19 cellular contexts compared by ENCODE assay signal in genomic region chr5:135153661-135154060, GRCh38.
DNase-seq lines count a peak whose midpoint lies in the region; ATAC-seq, FAIRE-seq and TF ChIP-seq lines count a peak whose summit lies in the region.
"Had no signal": no experiment of that assay in that cellular context is flagged by ENCODE, and none has a peak within 500 bp of the region (broad histone marks: within the 10 kb centered on the region; RNA-seq: fewer than 3 reads in every experiment).

No MANE protein-coding gene starts in this region.

- H3K4me3 ChIP-seq in breast epithelium (no peak overlapping the region), bronchial epithelial cell (ENCODE audit: low read depth, low read length) (no peak overlapping the region)
- H3K4me3 ChIP-seq: SJCRH30 had no signal

- FAIRE-seq in bronchial epithelial cell (lab: Jason Lieb, UNC), result no peak
- FAIRE-seq: HTR-8/SVneo had no signal

- no TSS peak for BruUV-seq in MCF 10A (replicated peaks; lab: Mats Ljungman, UMichigan)

- intact Hi-C loops in MCF 10A (cut with micrococcal nuclease) (loop anchor here (1.0 kb wide), 1 partner anchor 121 kb away; no protein-coding TSS in a partner anchor), breast epithelium (cut with DNase I; ENCODE audit: low total_unique reads) (no loop called here), CD14-positive monocyte (cut with micrococcal nuclease) (loop anchor here in 1 of 2 donors (10.0 kb wide), 1 partner anchor 239 kb away; no protein-coding TSS in a partner anchor)

- POLR2A ChIA-PET in MCF 10A (lab: Yijun Ruan, JAX), result interaction anchor here (1.2 to 5.4 kb wide), 4 partner anchors 8 to 120 kb away, joined by 3 to 90 read pairs (median 7); no protein-coding TSS in a partner anchor

- TF ChIP-seq POLR2A in breast epithelium (IDR thresholded peaks at IDR 0.05), result no peak

- H3K36me3 Mint-ChIP-seq in MCF 10A (ENCODE audit: insufficient read depth, unreplicated experiment) (peaks cover 9% of the 10 kb centered on the region), CD14-positive monocyte (no peaks in the 10 kb centered on the region)

- H3K4me1 Mint-ChIP-seq in MCF 10A (ENCODE audit: insufficient read depth, unreplicated experiment) (peaks cover 34% of the 10 kb centered on the region), CD14-positive monocyte (peaks cover 20% of the 10 kb centered on the region)
- H3K4me1 Mint-ChIP-seq: IgD-negative memory B cell had no signal

- no peaks in the 10 kb centered on the region for H3K36me3 ChIP-seq in breast epithelium
- H3K36me3 ChIP-seq in bronchial epithelial cell (ENCODE audit: control insufficient read depth, insufficient read depth, low read length), result no peaks in the 10 kb centered on the region
- H3K36me3 ChIP-seq: SJCRH30 had no signal

- no peak overlapping the region for H3K4me3 Mint-ChIP-seq in MCF 10A (ENCODE audit: unreplicated experiment)
- no peak overlapping the region for H3K4me3 Mint-ChIP-seq in CD14-positive monocyte
- H3K4me3 Mint-ChIP-seq: IgD-negative memory B cell had no signal

- TF ChIP-seq CTCF in MCF 10A (IDR thresholded peaks at IDR 0.05; ENCODE audit: unreplicated experiment) (no peak), breast epithelium (IDR thresholded peaks at IDR 0.05) (no peak), bronchial epithelial cell (IDR thresholded peaks at IDR 0.05; ENCODE audit: insufficient read depth, low read length, severe bottlenecking) (no peak), CD14-positive monocyte (IDR thresholded peaks at IDR 0.05) (no peak)

- H3K4me1 ChIP-seq in breast epithelium, result no peaks in the 10 kb centered on the region
- H3K4me1 ChIP-seq: SJCRH30 had no signal

- no peak for ATAC-seq in HG02610 (IDR thresholded peaks at IDR 0.05; ENCODE audit: unreplicated experiment)

- no peaks in the 10 kb centered on the region for H3K27me3 Mint-ChIP-seq in MCF 10A (ENCODE audit: insufficient read depth, unreplicated experiment)
- H3K27me3 Mint-ChIP-seq in CD14-positive monocyte (ENCODE audit: low read depth in 3 of 3), result peaks cover 2 to 13% (median 12%) of the 10 kb centered on the region in 3 donors

- H3K27ac ChIP-seq in breast epithelium, result no peak overlapping the region
- H3K27ac ChIP-seq: SJCRH30 had no signal

- DNase-seq in MCF 10A (ENCODE audit: unreplicated experiment) (peak; percentile 91), breast epithelium (ENCODE audit: low spot score in 2 of 2) (no peak), bronchial epithelial cell (ENCODE audit: low read depth) (peak; percentile 91), mesenteric fat pad (ENCODE audit: low spot score) (peak; percentile 77), CD14-positive monocyte (ENCODE audit: low spot score) (no peak), SHP77 (lab: John Stamatoyannopoulos, UW) (no peak)
- DNase-seq: C1 segment of cervical spinal cord, DMS79 treated with DMSO at 0.1 percent for 48 hours, GOT3, Kasumi-1, NCI-H1105 treated with DMSO at 0.1 percent for 48 hours, NCI-H1694, NCI-H2081 treated with DMSO at 0.1 percent for 48 hours, NCI-H510A, NCI-H748 treated with DMSO at 0.1 percent for 48 hours, SJCRH30 had no signal

- H3K27ac Mint-ChIP-seq in MCF 10A (ENCODE audit: low read depth, unreplicated experiment), result no peak overlapping the region
- peak overlapping the region in 2 of 7 donors; percentile 26 to 37 for H3K27ac Mint-ChIP-seq in CD14-positive monocyte
- H3K27ac Mint-ChIP-seq: IgD-negative memory B cell had no signal

- H3K27me3 ChIP-seq in breast epithelium, result no peaks in the 10 kb centered on the region
- no peaks in the 10 kb centered on the region for H3K27me3 ChIP-seq in bronchial epithelial cell (ENCODE audit: control insufficient read depth, insufficient read depth, low read length)
- H3K27me3 ChIP-seq: SJCRH30 had no signal

- CTCF ChIA-PET in MCF 10A (lab: Yijun Ruan, JAX), result interaction anchor here (0.6 to 1.3 kb wide), 4 partner anchors 14 to 526 kb away, joined by 3 to 5 read pairs (median 3); no protein-coding TSS in a partner anchor

- H3K9me3 Mint-ChIP-seq in MCF 10A (ENCODE audit: unreplicated experiment), result peaks cover 10% of the 10 kb centered on the region
- peaks cover 1 to 18% (median 6%) of the 10 kb centered on the region in 7 donors for H3K9me3 Mint-ChIP-seq in CD14-positive monocyte

- peaks cover 8 to 14% of the 10 kb centered on the region in 2 donors for H3K9me3 ChIP-seq in breast epithelium
- H3K9me3 ChIP-seq: SJCRH30 had no signal

Comparison
In these comparisons a context has a peak if more than half of its experiments do, and no peak if none do; other contexts are left out.
1. DNase-seq: peak in MCF 10A (single experiment), bronchial epithelial cell (single experiment) and mesenteric fat pad (single experiment); none in breast epithelium (0 of 2), CD14-positive monocyte (single experiment) and SHP77 (0 of 2).